In the genomic region with DNA sequence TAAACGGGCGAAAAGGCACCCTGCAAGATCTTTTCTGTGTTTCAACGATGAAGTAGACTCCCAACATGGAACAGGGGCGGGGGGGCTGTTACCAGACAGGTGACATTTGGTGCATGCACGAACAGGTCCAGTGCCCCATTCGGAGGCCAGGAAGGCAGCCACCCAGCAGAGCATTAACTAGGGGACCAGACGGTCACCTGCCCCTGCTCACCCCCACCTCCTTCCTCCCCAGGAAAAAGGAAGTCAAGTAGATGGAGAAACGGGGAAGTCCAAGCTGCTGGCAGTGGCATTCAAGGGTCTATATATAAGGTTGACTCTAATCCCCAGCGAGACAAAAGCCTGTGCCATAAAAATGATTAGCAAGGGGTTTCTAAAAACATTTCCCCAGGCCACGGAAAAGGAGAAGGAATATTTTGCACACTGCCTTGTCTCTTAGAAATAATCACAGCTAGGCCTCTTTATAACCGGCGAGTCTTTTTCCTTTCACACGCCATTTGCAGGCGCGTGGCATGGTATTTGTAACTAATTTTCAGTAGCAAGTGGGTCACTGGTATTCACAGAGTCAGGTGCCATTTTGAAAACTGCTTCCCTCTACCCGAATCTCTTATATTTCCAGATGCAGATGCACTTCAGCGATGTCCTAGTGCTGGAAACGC, we compare ENCODE assay signal across 9 cellular contexts. TPM values are rescaled to one million over a fixed set of nuclear protein-coding genes. Genes with fewer than 3 reads are reported as not detected.
DNase-seq lines count a peak whose midpoint lies in the region; ATAC-seq and TF ChIP-seq lines count a peak whose summit lies in the region.
"Had no signal": no experiment of that assay in that cellular context is flagged by ENCODE, and none has a peak within 500 bp of the region (broad histone marks: within the 10 kb centered on the region; RNA-seq: fewer than 3 reads in every experiment).

No MANE protein-coding gene starts in this region.

- H3K18ac ChIP-seq in H9 (ENCODE audit: insufficient read length, low read depth, low read length), result no peak overlapping the region

- no peak overlapping the region for H2AK5ac ChIP-seq in H9 (ENCODE audit: insufficient read length, low read length)

- H3K9me3 Mint-ChIP-seq in H9, result peaks cover 80 to 83% of the 10 kb centered on the region in 2 experiments
- no peaks in the 10 kb centered on the region for H3K9me3 Mint-ChIP-seq in chondrocyte (ENCODE audit: low read depth)
- H3K9me3 Mint-ChIP-seq in neural crest cell, result no peaks in the 10 kb centered on the region

- DNase-seq in H9 (no peak), SJSA1 (ENCODE audit: low read depth in 1 of 2, low spot score in 2 of 2) (no peak), chondrocyte (ENCODE audit: low spot score) (no peak), neural crest cell (ENCODE audit: low read depth, low spot score) (no peak), HUDEP-2 (lab: John Stamatoyannopoulos, UW; ENCODE audit: unreplicated experiment in 76 of 76) (no peak), NCI-H446 (lab: John Stamatoyannopoulos, UW) (no peak), NCI-H1436 treated with DMSO at 0.1 percent for 48 hours (lab: John Stamatoyannopoulos, UW) (no peak)

- peaks cover 29 to 37% of the 10 kb centered on the region in 2 experiments for H3K4me1 Mint-ChIP-seq in H9
- peaks cover 35% of the 10 kb centered on the region for H3K4me1 Mint-ChIP-seq in chondrocyte (ENCODE audit: low read depth)
- H3K4me1 Mint-ChIP-seq in neural crest cell, result peaks cover 61% of the 10 kb centered on the region

- peaks cover 2% of the 10 kb centered on the region; the same call in 1 of the 2 replicates for H3K4me1 ChIP-seq in H9 (ENCODE audit: insufficient read depth, low read length)
- peaks cover 21% of the 10 kb centered on the region for H3K4me1 ChIP-seq in SJSA1 (replicated peaks)

- no peak for ATAC-seq in GM21390 (IDR thresholded peaks at IDR 0.05; ENCODE audit: unreplicated experiment)

- no peak overlapping the region for H3K56ac ChIP-seq in H9 (ENCODE audit: insufficient read length, low read depth, low read length)

- H3K9me3 ChIP-seq in H9 (ENCODE audit: control insufficient read depth, low read depth, low read length), result no peaks in the 10 kb centered on the region
- no peaks in the 10 kb centered on the region for H3K9me3 ChIP-seq in SJSA1 (replicated peaks)

- H4K20me1 ChIP-seq in H9 (ENCODE audit: control insufficient read depth, insufficient read depth, insufficient read length), result no peaks in the 10 kb centered on the region

- H3K4ac ChIP-seq in H9 (ENCODE audit: low read depth, low read length), result no peak overlapping the region

- H2AFZ ChIP-seq in H9 (ENCODE audit: low read length), result no peak overlapping the region

- H3K4me2 ChIP-seq in H9 (ENCODE audit: insufficient read depth, insufficient read length, low read length), result peak overlapping the region; percentile 82

- H3K79me1 ChIP-seq in H9 (ENCODE audit: insufficient read depth, low read depth, low read length, poor library complexity, severe bottlenecking), result no peaks in the 10 kb centered on the region

- peaks cover 33% of the 10 kb centered on the region for H3K36me3 ChIP-seq in SJSA1

- H3K27ac ChIP-seq in H9 (ENCODE audit: insufficient read length, low read depth, low read length) (no peak overlapping the region), SJSA1 (peak overlapping the region; percentile 87)

- H3K23ac ChIP-seq in H9 (ENCODE audit: insufficient read length, low read depth, low read length), result no peak overlapping the region

- H3K79me2 ChIP-seq in H9 (ENCODE audit: insufficient read depth, low read length), result peaks cover 11% of the 10 kb centered on the region; the same call in 1 of the 2 replicates

- H2BK120ac ChIP-seq in H9 (ENCODE audit: low read depth, low read length, poor library complexity, severe bottlenecking), result no peak overlapping the region

- no peak overlapping the region for H4K91ac ChIP-seq in H9 (ENCODE audit: insufficient read length, low read depth, low read length)

- no peak overlapping the region for H2BK12ac ChIP-seq in H9 (ENCODE audit: insufficient read length, low read depth, low read length)

- no peak for TF ChIP-seq CTCF in H9 (conservative IDR thresholded peaks at IDR 0.05)
- no peak for TF ChIP-seq CTCF in chondrocyte (IDR thresholded peaks at IDR 0.05)
- no peak for TF ChIP-seq CTCF in neural crest cell (conservative IDR thresholded peaks at IDR 0.05)

- no CpG with 5 or more reads among the region's 18 CpGs for WGBS in H9 (ENCODE audit: extremely low coverage, insufficient read length, low lambda C conversion rate)

- H3K36me3 Mint-ChIP-seq in H9 (ENCODE audit: insufficient read depth in 1 of 3, low read depth in 3 of 3), result peaks cover 25 to 30% (median 28%) of the 10 kb centered on the region in 3 experiments
- peaks cover 23% of the 10 kb centered on the region for H3K36me3 Mint-ChIP-seq in chondrocyte (ENCODE audit: low read depth)
- H3K36me3 Mint-ChIP-seq in neural crest cell (ENCODE audit: low read depth), result peaks cover 25% of the 10 kb centered on the region

- no peak overlapping the region for H2BK15ac ChIP-seq in H9 (ENCODE audit: low read depth, low read length)

- H3K27ac Mint-ChIP-seq in H9 (peak overlapping the region in 1 of 3 experiments; percentile 53; a peak in 2 of 7 replicates), chondrocyte (ENCODE audit: unreplicated experiment) (peak overlapping the region; percentile 98), neural crest cell (ENCODE audit: unreplicated experiment) (peak overlapping the region; percentile 99)

- no peak overlapping the region for H3K4me3 ChIP-seq in SJSA1

- no peak overlapping the region for H2BK5ac ChIP-seq in H9 (ENCODE audit: insufficient read length, low read length)

- no peaks in the 10 kb centered on the region for H3K23me2 ChIP-seq in H9 (ENCODE audit: insufficient read length, low read depth, low read length, poor library complexity, severe bottlenecking)

- no peak overlapping the region for H3T11ph ChIP-seq in H9 (ENCODE audit: low read length)

- no peak overlapping the region for H3K9ac ChIP-seq in H9 (ENCODE audit: extremely low read depth, insufficient read length, low read length)

- H4K5ac ChIP-seq in H9 (ENCODE audit: insufficient read length, low read depth, low read length), result no peak overlapping the region

- H3K27me3 Mint-ChIP-seq in H9 (ENCODE audit: low read depth) (no peaks in the 10 kb centered on the region; the same call in 1 of the 2 replicates), chondrocyte (ENCODE audit: low read depth) (no peaks in the 10 kb centered on the region), neural crest cell (ENCODE audit: low read depth) (peaks cover 27% of the 10 kb centered on the region)

- H3K4me3 Mint-ChIP-seq in H9 (peak overlapping the region in 1 of 2 experiments; percentile 38; a peak in 2 of 5 replicates), chondrocyte (ENCODE audit: unreplicated experiment) (peak overlapping the region; percentile 86), neural crest cell (peak overlapping the region; percentile 95)

- no peak overlapping the region for H2BK20ac ChIP-seq in H9 (ENCODE audit: low read depth, low read length, poor library complexity, severe bottlenecking)

- H3K14ac ChIP-seq in H9 (ENCODE audit: insufficient read depth, low read length), result no peak overlapping the region

- no peak overlapping the region for H4K8ac ChIP-seq in H9 (replicated peaks; ENCODE audit: insufficient read length, low read depth, low read length)

- H3K27me3 ChIP-seq in H9 (ENCODE audit: insufficient read depth, low read length), result no peaks in the 10 kb centered on the region
- no peaks in the 10 kb centered on the region for H3K27me3 ChIP-seq in SJSA1 (replicated peaks)

RNA-seq across cellular contexts. Expression of gene TMSB4X, which starts 1.2 kb away (rescaled TPM):
- total RNA-seq in H9 (2021) (2,733 and 2,818 TPM in 2 replicates), chondrocyte (1,769 to 3,180 TPM (median 3,093 TPM) in 3 replicates), neural crest cell (2,548 and 2,664 TPM in 2 replicates)
- total RNA-seq in SJSA1 (2014; rRNA removed; shearing (Covaris generic)), result 4,755 and 8,566 TPM in 2 replicates
- total RNA-seq: SK-MEL-5 had no signal
